ENCODE assay signal across 12 cellular contexts in the genomic region with DNA sequence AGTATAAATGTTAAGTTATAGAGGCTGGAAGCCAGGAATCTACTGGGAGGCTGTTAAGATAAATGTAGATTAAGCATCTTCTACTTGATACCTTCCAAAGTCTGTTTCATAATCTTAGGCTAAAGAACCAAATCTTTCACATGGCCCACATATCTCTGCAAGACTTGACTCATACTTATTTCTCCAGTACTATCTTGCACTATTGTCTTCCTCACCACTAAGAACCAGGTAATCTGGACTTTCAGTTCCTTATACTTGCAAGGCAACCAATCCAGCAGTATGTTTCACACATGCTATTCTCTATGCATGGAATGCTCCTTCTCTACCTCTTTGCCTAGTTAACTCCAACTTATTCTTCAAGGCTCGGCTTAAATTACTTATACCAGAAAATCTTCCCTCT.
DNase-seq lines count a peak whose midpoint lies in the region; ATAC-seq and TF ChIP-seq lines count a peak whose summit lies in the region.
"Had no signal": no experiment of that assay in that cellular context is flagged by ENCODE, and none has a peak within 500 bp of the region (broad histone marks: within the 10 kb centered on the region; RNA-seq: fewer than 3 reads in every experiment).

No MANE protein-coding gene starts in this region.

- TF ChIP-seq CTCF in thyroid gland (IDR thresholded peaks at IDR 0.05) (no peak), WERI-Rb-1 (IDR thresholded peaks at IDR 0.05; ENCODE audit: low read depth, low read length) (no peak)

- H3K36me3 ChIP-seq in thyroid gland (no peaks in the 10 kb centered on the region), WERI-Rb-1 (no peaks in the 10 kb centered on the region)
- H3K36me3 ChIP-seq: adrenal gland had no signal

- H3K4me1 Mint-ChIP-seq in T-cell: peaks cover 67 to 75% (median 67%) of the 10 kb centered on the region in 3 donors
- H3K4me1 Mint-ChIP-seq in stimulated activated naive B cell treated with anti-CD40 and anti-IgM and Interleukin-4, amounts not matched to agents 10 μg/mL and 1 μg/mL and 100 μg/mL, for 72 hours: peaks cover 17 to 21% of the 10 kb centered on the region in 2 donors

- H3K4me3 ChIP-seq in thyroid gland (replicated peaks in 1 of 3) (no peak overlapping the region), WERI-Rb-1 (ENCODE audit: low read depth, low read length) (no peak overlapping the region)
- H3K4me3 ChIP-seq: adrenal gland, dorsolateral prefrontal cortex had no signal

- peak overlapping the region; percentile 62 to 65 for H3K27ac Mint-ChIP-seq in T-cell
- no peak overlapping the region for H3K27ac Mint-ChIP-seq in stimulated activated naive B cell treated with anti-CD40 and anti-IgM and Interleukin-4, amounts not matched to agents 10 μg/mL and 1 μg/mL and 100 μg/mL, for 72 hours
- H3K27ac Mint-ChIP-seq: stimulated activated effector memory CD8-positive, alpha-beta T cell treated with anti-CD3 and anti-CD28 coated beads, Interleukin-12 subunit alpha, Interleukin-12 subunit beta, amount 100 ng/mL, for 72 hours had no signal

- peak; percentile 46 for ATAC-seq in GM21381 (IDR thresholded peaks at IDR 0.05; ENCODE audit: unreplicated experiment)
- ATAC-seq in HG03342 (IDR thresholded peaks at IDR 0.05; ENCODE audit: unreplicated experiment): peak; percentile 56
- no peak for ATAC-seq in T-cell (replicated peaks in 1 of 4)
- ATAC-seq in stimulated activated naive B cell treated with anti-CD40 and anti-IgM and Interleukin-4, amounts not matched to agents 10 μg/mL and 1 μg/mL and 100 μg/mL, for 72 hours (replicated peaks): peak; percentile 88 to 93
- ATAC-seq: stimulated activated effector memory CD8-positive, alpha-beta T cell treated with anti-CD3 and anti-CD28 coated beads, Interleukin-12 subunit alpha, Interleukin-12 subunit beta, amount 100 ng/mL, for 72 hours had no signal

- H3K27me3 Mint-ChIP-seq in T-cell: no peaks in the 10 kb centered on the region
- no peaks in the 10 kb centered on the region for H3K27me3 Mint-ChIP-seq in stimulated activated naive B cell treated with anti-CD40 and anti-IgM and Interleukin-4, amounts not matched to agents 10 μg/mL and 1 μg/mL and 100 μg/mL, for 72 hours

- no peaks in the 10 kb centered on the region for H3K9me3 ChIP-seq in thyroid gland
- H3K9me3 ChIP-seq in WERI-Rb-1 (ENCODE audit: severe bottlenecking): peaks cover 3% of the 10 kb centered on the region
- H3K9me3 ChIP-seq: adrenal gland had no signal

- H3K27ac ChIP-seq in thyroid gland (no peak overlapping the region), WERI-Rb-1 (no peak overlapping the region)
- H3K27ac ChIP-seq: adrenal gland, dorsolateral prefrontal cortex had no signal

- POLR2A ChIA-PET in T-cell (lab: Charles Lee): interaction anchor here in 1 of 2 donors (0.6 kb wide), 1 partner anchor 20 kb away, joined by 3 read pairs; no protein-coding TSS in a partner anchor

- intact Hi-C loops in thyroid gland (cut with DNase I): no loop called here

- WGBS in thyroid gland, 2 donors: 98 to 100% methylated on average over 1 of the region's 1 CpG

- CTCF ChIA-PET in T-cell (lab: Charles Lee): no interaction called here

- H3K4me3 Mint-ChIP-seq in T-cell: no peak overlapping the region
- H3K4me3 Mint-ChIP-seq in stimulated activated naive B cell treated with anti-CD40 and anti-IgM and Interleukin-4, amounts not matched to agents 10 μg/mL and 1 μg/mL and 100 μg/mL, for 72 hours: no peak overlapping the region
- H3K4me3 Mint-ChIP-seq: stimulated activated effector memory CD8-positive, alpha-beta T cell treated with anti-CD3 and anti-CD28 coated beads, Interleukin-12 subunit alpha, Interleukin-12 subunit beta, amount 100 ng/mL, for 72 hours had no signal

- H3K36me3 Mint-ChIP-seq in T-cell: peaks cover 21% of the 10 kb centered on the region
- no peaks in the 10 kb centered on the region for H3K36me3 Mint-ChIP-seq in stimulated activated naive B cell treated with anti-CD40 and anti-IgM and Interleukin-4, amounts not matched to agents 10 μg/mL and 1 μg/mL and 100 μg/mL, for 72 hours
- H3K36me3 Mint-ChIP-seq: stimulated activated effector memory CD8-positive, alpha-beta T cell treated with anti-CD3 and anti-CD28 coated beads, Interleukin-12 subunit alpha, Interleukin-12 subunit beta, amount 100 ng/mL, for 72 hours had no signal

- H3K27me3 ChIP-seq in thyroid gland (no peaks in the 10 kb centered on the region), WERI-Rb-1 (ENCODE audit: insufficient read depth, low read depth, severe bottlenecking) (no peaks in the 10 kb centered on the region)
- H3K27me3 ChIP-seq: adrenal gland, dorsolateral prefrontal cortex had no signal

- H3K4me1 ChIP-seq in thyroid gland: peaks cover 5 to 23% of the 10 kb centered on the region in 2 donors

- TF ChIP-seq POLR2A in thyroid gland (IDR thresholded peaks at IDR 0.05): no peak

- DNase-seq in T-cell: no peak
- no peak for DNase-seq in stimulated activated naive B cell treated with anti-CD40 and anti-IgM and Interleukin-4, amounts not matched to agents 10 μg/mL and 1 μg/mL and 100 μg/mL, for 72 hours
- DNase-seq in activated T-cell treated with anti-CD3 and anti-CD28 coated beads, Interleukin-2, amount 50 U/mL, for 1 hour: no peak
- no peak for DNase-seq in thyroid gland
- DNase-seq in WERI-Rb-1: no peak
- DNase-seq: adrenal gland, Calu3, dorsolateral prefrontal cortex, NCI-H1092 treated with DMSO at 0.1 percent for 48 hours had no signal

- peaks cover 0 to 7% (median 4%) of the 10 kb centered on the region in 3 donors for H3K9me3 Mint-ChIP-seq in T-cell
- no peaks in the 10 kb centered on the region for H3K9me3 Mint-ChIP-seq in stimulated activated naive B cell treated with anti-CD40 and anti-IgM and Interleukin-4, amounts not matched to agents 10 μg/mL and 1 μg/mL and 100 μg/mL, for 72 hours

Comparison
In these comparisons a context has a peak if more than half of its experiments do, and no peak if none do; other contexts are left out.
1. ATAC-seq: peak in GM21381 (single experiment), HG03342 (single experiment) and stimulated activated naive B cell treated with anti-CD40 and anti-IgM and Interleukin-4, amounts not matched to agents 10 μg/mL and 1 μg/mL and 100 μg/mL, for 72 hours (2 of 2); none in T-cell (0 of 4).